ENCODE assay signal across 20 cellular contexts in genomic region chr1:165836664-165837482, GRCh38. TPM values are rescaled to one million over a fixed set of nuclear protein-coding genes. Genes with fewer than 3 reads are reported as not detected.
DNase-seq lines count a peak whose midpoint lies in the region; ATAC-seq and TF ChIP-seq lines count a peak whose summit lies in the region.
"Had no signal": no experiment of that assay in that cellular context is flagged by ENCODE, and none has a peak within 500 bp of the region (broad histone marks: within the 10 kb centered on the region; RNA-seq: fewer than 3 reads in every experiment).

No MANE protein-coding gene starts in this region.

- no peaks in the 10 kb centered on the region for H3K9me3 ChIP-seq in endodermal cell (ENCODE audit: control insufficient read depth, low read length)
- H3K9me3 ChIP-seq in upper lobe of right lung = no peaks in the 10 kb centered on the region
- H3K9me3 ChIP-seq: tibial artery had no signal

- no peak overlapping the region for H3K9ac ChIP-seq in endodermal cell (ENCODE audit: extremely low read depth, low read length, poor library complexity, severe bottlenecking)
- H3K9ac ChIP-seq: GM23248 had no signal

- H3K36me3 ChIP-seq in endodermal cell (ENCODE audit: control insufficient read depth, insufficient read depth, low read length) = no peaks in the 10 kb centered on the region
- no peaks in the 10 kb centered on the region for H3K36me3 ChIP-seq in upper lobe of right lung
- H3K36me3 ChIP-seq: tibial artery had no signal

- H3K27ac ChIP-seq in endodermal cell (ENCODE audit: low read depth, low read length) (no peak overlapping the region), upper lobe of right lung (no peak overlapping the region)
- H3K27ac ChIP-seq: GM23248, PC-9, tibial artery had no signal

- peak overlapping the region; percentile 57 for H3K27ac Mint-ChIP-seq in endodermal cell
- no peak overlapping the region for H3K27ac Mint-ChIP-seq in activated naive CD8-positive, alpha-beta T cell treated with anti-CD3 and anti-CD28 coated beads for 36 hours
- H3K27ac Mint-ChIP-seq: B cell; stimulated activated naive CD8-positive, alpha-beta T cell treated with anti-CD3 and anti-CD28 coated beads, Interleukin-15, Interleukin-2, amounts not matched to agents 100 ng/mL and 50 ng/mL, for 24 hours had no signal

- TF ChIP-seq CTCF in endodermal cell (conservative IDR thresholded peaks at IDR 0.05) = no peak
- no peak for TF ChIP-seq CTCF in upper lobe of right lung (IDR thresholded peaks at IDR 0.05)

- H3K27me3 Mint-ChIP-seq in endodermal cell (ENCODE audit: insufficient read depth) = no peaks in the 10 kb centered on the region
- no peaks in the 10 kb centered on the region for H3K27me3 Mint-ChIP-seq in activated naive CD8-positive, alpha-beta T cell treated with anti-CD3 and anti-CD28 coated beads for 36 hours
- H3K27me3 Mint-ChIP-seq: B cell; stimulated activated naive CD8-positive, alpha-beta T cell treated with anti-CD3 and anti-CD28 coated beads, Interleukin-15, Interleukin-2, amounts not matched to agents 100 ng/mL and 50 ng/mL, for 24 hours had no signal

- H3K4me3 Mint-ChIP-seq in endodermal cell = no peak overlapping the region
- no peak overlapping the region for H3K4me3 Mint-ChIP-seq in activated naive CD8-positive, alpha-beta T cell treated with anti-CD3 and anti-CD28 coated beads for 36 hours
- H3K4me3 Mint-ChIP-seq: B cell; stimulated activated naive CD8-positive, alpha-beta T cell treated with anti-CD3 and anti-CD28 coated beads, Interleukin-15, Interleukin-2, amounts not matched to agents 100 ng/mL and 50 ng/mL, for 24 hours had no signal

- peak; percentile 41 for DNase-seq in DMS53 (lab: John Stamatoyannopoulos, UW)
- no peak for DNase-seq in DMS53 treated with DMSO at 0.1 percent for 48 hours (lab: John Stamatoyannopoulos, UW; ENCODE audit: unreplicated experiment)
- DNase-seq in NCI-H460 (ENCODE audit: extremely low read depth, low read depth) = peak; percentile 49
- DNase-seq in endodermal cell = no peak
- DNase-seq in upper lobe of right lung = no peak
- no peak for DNase-seq in activated naive CD8-positive, alpha-beta T cell treated with anti-CD3 and anti-CD28 coated beads for 36 hours
- DNase-seq: 8988T; activated gamma-delta T cell; GM23248; NCI-H1105 treated with DMSO at 0.1 percent for 48 hours; NCI-H2171; NCI-H774; PC-9; SIG-M5; stimulated activated CD4-positive, alpha-beta T cell treated with anti-CD3 and anti-CD28 coated beads, Interleukin-4, amount 100 ng/mL, for 1 hour; tibial artery had no signal

- peak; percentile 71 for ATAC-seq in upper lobe of right lung
- no peak for ATAC-seq in HG03460 (IDR thresholded peaks at IDR 0.05; ENCODE audit: unreplicated experiment)
- ATAC-seq in HG03439 (IDR thresholded peaks at IDR 0.05; ENCODE audit: unreplicated experiment) = no peak

- peaks cover 11% of the 10 kb centered on the region for H3K4me1 ChIP-seq in endodermal cell (ENCODE audit: control insufficient read depth, insufficient read depth, low read length)
- H3K4me1 ChIP-seq in upper lobe of right lung = peaks cover 11% of the 10 kb centered on the region

- 81 to 83% methylated on average over 3 to 6 of the region's 6 CpGs for whole genome bisulfite sequencing in endodermal cell (ENCODE audit: insufficient coverage in 1 of 2, insufficient read length in 1 of 2), 2 experiments

- H3K4me3 ChIP-seq in endodermal cell (ENCODE audit: low read length) = no peak overlapping the region
- no peak overlapping the region for H3K4me3 ChIP-seq in upper lobe of right lung
- H3K4me3 ChIP-seq: GM23248, PC-9, tibial artery had no signal

- H3K36me3 Mint-ChIP-seq in endodermal cell (ENCODE audit: low read depth) = peaks cover 9% of the 10 kb centered on the region
- peaks cover 34% of the 10 kb centered on the region for H3K36me3 Mint-ChIP-seq in activated naive CD8-positive, alpha-beta T cell treated with anti-CD3 and anti-CD28 coated beads for 36 hours

- peaks cover 44% of the 10 kb centered on the region for H3K4me1 Mint-ChIP-seq in endodermal cell
- H3K4me1 Mint-ChIP-seq in activated naive CD8-positive, alpha-beta T cell treated with anti-CD3 and anti-CD28 coated beads for 36 hours = peaks cover 25% of the 10 kb centered on the region

- H3K9me3 Mint-ChIP-seq in endodermal cell = no peaks in the 10 kb centered on the region
- no peaks in the 10 kb centered on the region for H3K9me3 Mint-ChIP-seq in activated naive CD8-positive, alpha-beta T cell treated with anti-CD3 and anti-CD28 coated beads for 36 hours
- H3K9me3 Mint-ChIP-seq: stimulated activated naive CD8-positive, alpha-beta T cell treated with anti-CD3 and anti-CD28 coated beads, Interleukin-15, Interleukin-2, amounts not matched to agents 100 ng/mL and 50 ng/mL, for 24 hours had no signal

- intact Hi-C loops in upper lobe of right lung (cut with DNase I) = no loop called here

- H3K27me3 ChIP-seq in endodermal cell (ENCODE audit: control insufficient read depth, insufficient read depth, low read length, poor library complexity, severe bottlenecking) (no peaks in the 10 kb centered on the region), upper lobe of right lung (no peaks in the 10 kb centered on the region)
- H3K27me3 ChIP-seq: tibial artery had no signal

RNA-seq across cellular contexts. Expression of gene UCK2, which starts 9.5 kb away (rescaled TPM):
- 215 and 219 TPM in 2 replicates for total RNA-seq in NCI-H460 (2014; rRNA removed; shearing (Covaris generic))
- polyA plus RNA-seq in NCI-H460 (2014; cell fraction: nucleus; rRNA removed) = 149 and 160 TPM in 2 replicates
- 10 to 100 TPM; 65.8 to 73.6 TPM for total RNA-seq in endodermal cell
- polyA plus RNA-seq in endodermal cell (2013, experiment 1 of 2) = 56.3 TPM
- 54.6 TPM for polyA plus RNA-seq in endodermal cell (2013, experiment 2 of 2)
- 14.7 TPM for total RNA-seq in upper lobe of right lung
- 10 to 100 TPM; 88.6 to 92.2 TPM for total RNA-seq in activated naive CD8-positive, alpha-beta T cell treated with anti-CD3 and anti-CD28 coated beads for 36 hours

Comparison
In these comparisons a context has a peak if more than half of its experiments do, and no peak if none do; other contexts are left out.
1. DNase-seq: peak in DMS53 (single experiment) and NCI-H460 (single experiment); none in DMS53 treated with DMSO at 0.1 percent for 48 hours (single experiment), endodermal cell (single experiment), upper lobe of right lung (single experiment) and activated naive CD8-positive, alpha-beta T cell treated with anti-CD3 and anti-CD28 coated beads for 36 hours (single experiment).